ENCODE assay signal across 12 cellular contexts in the genomic region with DNA sequence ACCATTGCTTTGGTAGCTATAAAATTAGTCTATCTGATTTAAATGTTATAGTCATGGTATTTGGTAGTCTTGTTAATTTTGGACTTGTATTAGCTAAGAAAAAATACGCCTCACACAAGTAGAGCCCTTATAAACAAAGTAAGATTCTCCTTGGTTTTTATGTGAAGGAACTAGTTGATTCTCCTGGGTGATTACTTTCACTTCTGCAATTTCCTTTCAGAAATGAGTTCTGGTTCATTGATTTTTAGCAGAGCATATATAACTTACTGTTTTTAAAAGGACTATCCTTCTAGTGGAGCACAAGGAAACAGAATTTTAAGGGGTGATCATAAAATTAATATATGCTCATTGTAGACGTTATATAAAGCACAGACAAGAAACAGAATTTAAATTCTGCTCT.
DNase-seq lines count a peak whose midpoint lies in the region; ATAC-seq and TF ChIP-seq lines count a peak whose summit lies in the region.
"Had no signal": no experiment of that assay in that cellular context is flagged by ENCODE, and none has a peak within 500 bp of the region (broad histone marks: within the 10 kb centered on the region; RNA-seq: fewer than 3 reads in every experiment).

No MANE protein-coding gene starts in this region.

- ATAC-seq in GM18519 (IDR thresholded peaks at IDR 0.05; ENCODE audit: low FRiP score, unreplicated experiment) (peak; percentile 70), GM21528 (IDR thresholded peaks at IDR 0.05; ENCODE audit: low FRiP score, unreplicated experiment) (peak; percentile 84), HG03442 (IDR thresholded peaks at IDR 0.05; ENCODE audit: unreplicated experiment) (peak; percentile 79), HG02623 (IDR thresholded peaks at IDR 0.05; ENCODE audit: unreplicated experiment) (no peak)
- ATAC-seq: SK-N-SH treated with all-trans-retinoic acid at 6 μM for 48 hours had no signal

- no peaks in the 10 kb centered on the region for H3K9me3 ChIP-seq in spleen
- no peaks in the 10 kb centered on the region for H3K9me3 ChIP-seq in smooth muscle cell (replicated peaks; ENCODE audit: low read depth)
- H3K9me3 ChIP-seq: esophagus squamous epithelium had no signal

- H4K20me1 ChIP-seq in smooth muscle cell (ENCODE audit: low read depth) = no peaks in the 10 kb centered on the region

- TF ChIP-seq CTCF in spleen (IDR thresholded peaks at IDR 0.05 in 8 of 11, conservative IDR thresholded peaks at IDR 0.05 in 3 of 11) (no peak), smooth muscle cell (IDR thresholded peaks at IDR 0.05; ENCODE audit: borderline replicate concordance, insufficient read depth, poor library complexity, severe bottlenecking) (no peak)

- H3K4me2 ChIP-seq in smooth muscle cell = no peak overlapping the region

- H3K79me2 ChIP-seq in smooth muscle cell (ENCODE audit: low read depth) = no peaks in the 10 kb centered on the region

- H3K9ac ChIP-seq in smooth muscle cell (ENCODE audit: low read depth) = no peak overlapping the region

- 58 to 81% (median 67%) methylated on average over 2 of the region's 2 CpGs for WGBS in spleen, 5 donors
- 93% methylated on average over 2 of the region's 2 CpGs for WGBS in smooth muscle cell (ENCODE audit: low lambda C conversion rate)

- H3K27me3 ChIP-seq in spleen (replicated peaks in 1 of 7) (no peaks in the 10 kb centered on the region), smooth muscle cell (ENCODE audit: low read depth) (no peaks in the 10 kb centered on the region)
- H3K27me3 ChIP-seq: esophagus squamous epithelium had no signal

- intact Hi-C loops in spleen (cut with DNase I; ENCODE audit: low total_unique reads) = no loop called here

- no peaks in the 10 kb centered on the region for H3F3A ChIP-seq in smooth muscle cell (ENCODE audit: low read depth)

- H3K36me3 ChIP-seq in spleen = peaks cover 0 to 7% (median 0%) of the 10 kb centered on the region in 6 donors
- no peaks in the 10 kb centered on the region for H3K36me3 ChIP-seq in smooth muscle cell (ENCODE audit: low read depth)
- H3K36me3 ChIP-seq: esophagus squamous epithelium had no signal

- DNase-seq in kidney tubule cell (ENCODE audit: low spot score) (peak; percentile 13), activated T-cell treated with anti-CD3 and anti-CD28 coated beads for 4 hours (no peak), spleen (no peak), smooth muscle cell (lab: John Stamatoyannopoulos, UW; ENCODE audit: unreplicated experiment) (no peak)
- DNase-seq: activated CD4-positive, alpha-beta T cell treated with anti-CD3 and anti-CD28 coated beads for 4 hours; esophagus squamous epithelium; NCI-H526 treated with DMSO at 0.1 percent for 48 hours had no signal

- peaks cover 0 to 12% (median 6%) of the 10 kb centered on the region in 6 donors for H3K4me1 ChIP-seq in spleen
- peaks cover 2% of the 10 kb centered on the region for H3K4me1 ChIP-seq in smooth muscle cell (ENCODE audit: low read depth)

- no peak overlapping the region for H3K4me3 ChIP-seq in spleen
- no peak overlapping the region for H3K4me3 ChIP-seq in smooth muscle cell
- H3K4me3 ChIP-seq: esophagus squamous epithelium had no signal

- H3K27ac ChIP-seq in spleen = no peak overlapping the region
- H3K27ac ChIP-seq in smooth muscle cell (ENCODE audit: low read depth) = no peak overlapping the region
- H3K27ac ChIP-seq: esophagus squamous epithelium had no signal

- no peak for TF ChIP-seq POLR2A in spleen (IDR thresholded peaks at IDR 0.05)

- no peak overlapping the region for H2AFZ ChIP-seq in smooth muscle cell (ENCODE audit: low read depth)
